Comparison of ENCODE assay signal across 12 cellular contexts in the genomic region with DNA sequence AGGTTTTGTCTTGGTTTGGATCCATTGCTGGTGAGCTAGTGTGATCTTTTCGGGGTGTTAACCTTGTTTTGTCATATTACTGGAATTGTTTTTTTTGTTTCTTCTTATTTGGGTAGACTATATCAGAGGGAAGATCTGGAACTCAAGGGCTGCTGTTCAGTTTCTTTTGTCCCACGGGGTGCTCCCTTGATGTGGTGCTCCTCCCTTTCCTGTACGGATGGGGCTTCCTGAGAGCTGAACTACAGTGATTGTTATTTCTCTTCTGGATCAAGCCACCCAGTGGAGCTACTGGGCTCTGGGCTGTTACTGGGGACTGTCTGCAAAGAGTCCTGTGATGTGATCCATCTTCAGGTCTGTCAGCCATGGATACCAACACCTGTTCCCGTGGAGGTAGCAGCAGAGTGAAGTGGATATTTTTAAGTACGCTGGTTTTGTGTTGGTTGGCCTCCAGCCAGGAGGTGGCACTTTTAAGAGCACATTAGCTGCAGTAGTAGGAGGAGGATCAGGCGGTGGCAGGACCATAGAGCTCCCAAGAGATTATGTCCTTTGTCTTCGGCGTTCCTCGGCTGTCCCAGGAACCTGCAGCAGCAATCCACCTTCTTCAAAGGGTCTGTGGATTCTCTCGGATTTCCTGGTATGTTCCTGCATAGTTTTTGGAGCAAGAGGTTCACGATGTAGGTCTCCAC.
"Had no signal": no experiment of that assay in that cellular context is flagged by ENCODE, and none has a peak within 500 bp of the region (broad histone marks: within the 10 kb centered on the region; RNA-seq: fewer than 3 reads in every experiment).

No MANE protein-coding gene starts in this region.

- H3K27me3 Mint-ChIP-seq: activated CD4-positive, alpha-beta memory T cell treated with anti-CD3 and anti-CD28 coated beads, Interleukin-2, amount 10 ng/mL, durations not matched to agents 7 days and 5 days; activated CD4-positive, alpha-beta T cell treated with anti-CD3 and anti-CD28 coated beads for 36 hours had no signal

- H3K27ac Mint-ChIP-seq: activated CD4-positive, alpha-beta memory T cell treated with anti-CD3 and anti-CD28 coated beads, Interleukin-2, amount 10 ng/mL, durations not matched to agents 7 days and 5 days; activated CD4-positive, alpha-beta T cell treated with anti-CD3 and anti-CD28 coated beads for 36 hours had no signal

- DNase-seq: activated CD4-positive, alpha-beta memory T cell treated with anti-CD3 and anti-CD28 coated beads, Interleukin-2, amount 10 ng/mL, durations not matched to agents 7 days and 5 days; activated CD4-positive, alpha-beta T cell treated with anti-CD3 and anti-CD28 coated beads for 36 hours; activated CD8-positive, alpha-beta memory T cell treated with anti-CD3 and anti-CD28 coated beads, Interleukin-2, amount 50 U/mL, for 4 hours; activated naive CD4-positive, alpha-beta T cell treated with Interleukin-2 at 50 U/mL for 16 hours; foreskin melanocyte; islet precursor cell; mesendoderm; stimulated activated CD4-positive, alpha-beta T cell treated with anti-CD3 and anti-CD28 coated beads, Interleukin-12 subunit alpha, Interleukin-12 subunit beta, amount 100 ng/mL, for 4 hours; stimulated activated naive CD8-positive, alpha-beta T cell treated with anti-CD3 and anti-CD28 coated beads, Interleukin-15, Interleukin-2, amounts not matched to agents 100 U/mL and 50 U/mL, for 24 hours; upper lobe of right lung; WERI-Rb-1 had no signal

- H3K4me3 ChIP-seq: cardiac muscle cell, upper lobe of right lung had no signal

- H3K4me3 Mint-ChIP-seq: activated CD4-positive, alpha-beta memory T cell treated with anti-CD3 and anti-CD28 coated beads, Interleukin-2, amount 10 ng/mL, durations not matched to agents 7 days and 5 days; activated CD4-positive, alpha-beta T cell treated with anti-CD3 and anti-CD28 coated beads for 36 hours had no signal

- ATAC-seq: activated CD4-positive, alpha-beta T cell treated with anti-CD3 and anti-CD28 coated beads for 36 hours; stimulated activated naive CD8-positive, alpha-beta T cell treated with anti-CD3 and anti-CD28 coated beads, Interleukin-15, Interleukin-2, amounts not matched to agents 100 U/mL and 50 U/mL, for 24 hours; upper lobe of right lung had no signal
